ENCODE assay signal across 14 cellular contexts in the genomic region with DNA sequence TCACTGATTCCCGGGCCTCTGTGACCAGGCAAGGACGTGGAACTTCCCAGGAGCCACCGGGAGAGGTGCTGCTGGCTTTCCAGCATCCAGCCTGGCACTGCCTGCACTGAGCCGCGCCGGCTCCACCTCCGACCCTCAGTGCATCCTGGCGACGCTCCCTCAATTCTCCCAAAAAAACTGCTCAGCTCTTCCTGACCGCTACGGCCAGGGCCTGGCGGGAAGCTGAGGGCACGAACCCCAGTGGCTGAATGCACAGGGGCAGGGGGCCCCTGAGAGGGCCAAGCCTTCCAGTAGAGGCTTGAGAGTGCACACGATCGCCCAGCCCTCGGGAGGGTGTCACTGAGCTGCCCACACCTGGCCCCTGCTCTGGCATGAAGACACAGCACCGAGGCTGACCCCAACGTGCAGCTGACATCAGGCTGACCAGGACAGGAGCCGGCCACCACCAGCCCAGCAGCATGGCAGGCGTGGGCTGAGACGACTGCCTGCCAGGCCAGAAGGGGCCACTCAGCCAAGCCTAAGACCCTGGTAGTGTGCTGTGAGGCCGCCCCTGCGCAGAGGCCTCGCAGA. TPM values are rescaled to one million over a fixed set of nuclear protein-coding genes. Genes with fewer than 3 reads are reported as not detected.
DNase-seq lines count a peak whose midpoint lies in the region; ATAC-seq and TF ChIP-seq lines count a peak whose summit lies in the region.
"Had no signal": no experiment of that assay in that cellular context is flagged by ENCODE, and none has a peak within 500 bp of the region (broad histone marks: within the 10 kb centered on the region; RNA-seq: fewer than 3 reads in every experiment).

No MANE protein-coding gene starts in this region.

- DNase-seq in activated naive CD4-positive, alpha-beta T cell treated with anti-CD3 and anti-CD28 coated beads, Interleukin-2, amount 50 U/mL, for 72 hours (ENCODE audit: low spot score in 2 of 2) = no peak
- no peak for DNase-seq in activated naive CD4-positive, alpha-beta T cell treated with anti-CD3 and anti-CD28 coated beads, Interleukin-2, amount 50 U/mL, for 16 hours
- DNase-seq in right lobe of liver = peak in 2 of 3 donors; percentile 47 to 57
- peak; percentile 6 for DNase-seq in transverse colon
- DNase-seq in stimulated activated CD4-positive, alpha-beta T cell treated with anti-CD3 and anti-CD28 coated beads, Interleukin-15, amount 100 ng/mL, for 24 hours = no peak
- DNase-seq in CD1c-positive myeloid dendritic cell (ENCODE audit: extremely low spot score) = no peak
- no peak for DNase-seq in cortex of kidney (lab: John Stamatoyannopoulos, UW)
- DNase-seq: activated CD4-positive, CD25-positive, alpha-beta regulatory T cell; activated naive CD4-positive, alpha-beta T cell treated with anti-CD3 and anti-CD28 coated beads for 36 hours; mammary epithelial cell; NCI-H1694 treated with DMSO at 0.1 percent for 48 hours; NCI-H524 had no signal

- no peak for ATAC-seq in activated naive CD4-positive, alpha-beta T cell treated with anti-CD3 and anti-CD28 coated beads, Interleukin-2, amount 50 U/mL, for 72 hours
- peak; percentile 13 to 51 (median 40) for ATAC-seq in right lobe of liver

- H3K4me1 ChIP-seq in endocrine pancreas (ENCODE audit: control insufficient read depth, insufficient read depth, low read length) (no peaks in the 10 kb centered on the region), right lobe of liver (peaks cover 0 to 54% (median 33%) of the 10 kb centered on the region in 4 donors), transverse colon (peaks cover 55 to 61% (median 58%) of the 10 kb centered on the region in 4 donors)

- no peak for TF ChIP-seq EP300 in transverse colon (IDR thresholded peaks at IDR 0.05; ENCODE audit: low read depth)

- intact Hi-C loops in right lobe of liver (cut with DNase I) = loop anchor here in 1 of 2 donors (10.0 kb wide), 2 partner anchors 77 to 107 kb away; no protein-coding TSS in a partner anchor
- intact Hi-C loops in transverse colon (cut with DNase I; ENCODE audit: low total_unique reads) = no loop called here

- 20% methylated on average over 1 of the region's 24 CpGs for WGBS in right lobe of liver (ENCODE audit: insufficient coverage, low coverage, low lambda C conversion rate, missing lambda C conversion rate)
- 76% methylated on average over 24 of the region's 24 CpGs; no CpG with 5 or more reads in 1 of the 2 donors for WGBS in transverse colon (ENCODE audit: low coverage in 1 of 2), 2 donors

- H3K27ac Mint-ChIP-seq in activated naive CD4-positive, alpha-beta T cell treated with anti-CD3 and anti-CD28 coated beads, Interleukin-2, amount 50 U/mL, for 72 hours = peak overlapping the region; percentile 22 to 44
- H3K27ac Mint-ChIP-seq: activated naive CD4-positive, alpha-beta T cell treated with anti-CD3 and anti-CD28 coated beads for 36 hours had no signal

- H3K36me3 ChIP-seq in endocrine pancreas (ENCODE audit: control insufficient read depth, insufficient read depth, low read length) = no peaks in the 10 kb centered on the region
- H3K36me3 ChIP-seq in right lobe of liver = peaks cover 0 to 18% (median 4%) of the 10 kb centered on the region in 4 donors
- peaks cover 0 to 17% (median 0%) of the 10 kb centered on the region in 4 donors for H3K36me3 ChIP-seq in transverse colon

- H3K9me3 Mint-ChIP-seq in activated naive CD4-positive, alpha-beta T cell treated with anti-CD3 and anti-CD28 coated beads, Interleukin-2, amount 50 U/mL, for 72 hours = no peaks in the 10 kb centered on the region
- H3K9me3 Mint-ChIP-seq: activated naive CD4-positive, alpha-beta T cell treated with anti-CD3 and anti-CD28 coated beads for 36 hours had no signal

- H3K9me3 ChIP-seq in endocrine pancreas (ENCODE audit: control insufficient read depth, low read length) (no peaks in the 10 kb centered on the region), right lobe of liver (no peaks in the 10 kb centered on the region), transverse colon (no peaks in the 10 kb centered on the region)
- H3K9me3 ChIP-seq: upper lobe of left lung had no signal

- H3K27ac ChIP-seq in right lobe of liver = peak overlapping the region; percentile 41 to 60 (median 56)
- H3K27ac ChIP-seq in transverse colon = peak overlapping the region in 2 of 4 donors; percentile 41 to 53
- H3K27ac ChIP-seq: upper lobe of left lung had no signal

- no peaks in the 10 kb centered on the region for H3K27me3 ChIP-seq in endocrine pancreas (ENCODE audit: control insufficient read depth, insufficient read depth, low read length)
- H3K27me3 ChIP-seq in right lobe of liver = no peaks in the 10 kb centered on the region
- no peaks in the 10 kb centered on the region for H3K27me3 ChIP-seq in transverse colon
- H3K27me3 ChIP-seq: upper lobe of left lung had no signal

- TF ChIP-seq POLR2A in right lobe of liver (IDR thresholded peaks at IDR 0.05) = no peak
- TF ChIP-seq POLR2A in transverse colon (IDR thresholded peaks at IDR 0.05) = no peak

- H3K4me3 ChIP-seq in endocrine pancreas (ENCODE audit: control insufficient read depth, insufficient read depth, low read length) (no peak overlapping the region), right lobe of liver (no peak overlapping the region), transverse colon (no peak overlapping the region)
- H3K4me3 ChIP-seq: upper lobe of left lung had no signal

- in situ Hi-C loops in transverse colon (cut with MboI; ENCODE audit: low pct_ligation_motif_present in 1 of 4, low pct_unique_long_range_greater_than_20kb in 1 of 4, low sequenced_read_pairs in 3 of 4) = no loop called here

- H3K9ac ChIP-seq in endocrine pancreas (ENCODE audit: control insufficient read depth, insufficient read depth, low read length) = peak overlapping the region; percentile 30

- peaks cover 0 to 7% of the 10 kb centered on the region in 2 donors for H3K36me3 Mint-ChIP-seq in activated naive CD4-positive, alpha-beta T cell treated with anti-CD3 and anti-CD28 coated beads, Interleukin-2, amount 50 U/mL, for 72 hours

- no peak for TF ChIP-seq CTCF in right lobe of liver (IDR thresholded peaks at IDR 0.05)
- no peak for TF ChIP-seq CTCF in transverse colon (IDR thresholded peaks at IDR 0.05)

RNA-seq across cellular contexts. Expression of a gene that starts 6.9 kb away (rescaled TPM):
- total RNA-seq in activated naive CD4-positive, alpha-beta T cell treated with anti-CD3 and anti-CD28 coated beads, Interleukin-2, amount 50 U/mL, for 72 hours = 100 to 1,000 TPM in 1 of 2 donors, 10 to 100 TPM in 1; 74.7 to 177 TPM
- total RNA-seq in right lobe of liver (10 to 100 TPM; 74.8 to 85.5 (median 79.4) TPM), transverse colon (100 to 1,000 TPM; 183 to 457 (median 243) TPM)

RNA-seq across cellular contexts. Expression of a gene that starts 47.7 kb away (rescaled TPM):
- total RNA-seq in activated naive CD4-positive, alpha-beta T cell treated with anti-CD3 and anti-CD28 coated beads, Interleukin-2, amount 50 U/mL, for 72 hours = 10 to 100 TPM; 42.8 to 50.1 TPM
- total RNA-seq in right lobe of liver = 10 to 100 TPM; 24.3 to 42.0 (median 27.9) TPM
- total RNA-seq in transverse colon = 100 to 1,000 TPM; 114 to 211 (median 168) TPM

Comparison
In these comparisons a context has a peak if more than half of its experiments do, and no peak if none do; other contexts are left out.
1. ATAC-seq: peak in right lobe of liver (4 of 4); none in activated naive CD4-positive, alpha-beta T cell treated with anti-CD3 and anti-CD28 coated beads, Interleukin-2, amount 50 U/mL, for 72 hours (0 of 2).
2. DNase-seq: peak in right lobe of liver (2 of 3) and transverse colon (single experiment); none in activated naive CD4-positive, alpha-beta T cell treated with anti-CD3 and anti-CD28 coated beads, Interleukin-2, amount 50 U/mL, for 72 hours (0 of 2), activated naive CD4-positive, alpha-beta T cell treated with anti-CD3 and anti-CD28 coated beads, Interleukin-2, amount 50 U/mL, for 16 hours (single experiment), stimulated activated CD4-positive, alpha-beta T cell treated with anti-CD3 and anti-CD28 coated beads, Interleukin-15, amount 100 ng/mL, for 24 hours (single experiment), CD1c-positive myeloid dendritic cell (single experiment) and cortex of kidney (single experiment).